ENCODE assay signal across 9 cellular contexts in genomic region chr22:30304495-30305244, GRCh38. TPM values are rescaled to one million over a fixed set of nuclear protein-coding genes. Genes with fewer than 3 reads are reported as not detected.
DNase-seq lines count a peak whose midpoint lies in the region; ATAC-seq, FAIRE-seq and TF ChIP-seq lines count a peak whose summit lies in the region.
"Had no signal": no experiment of that assay in that cellular context is flagged by ENCODE, and none has a peak within 500 bp of the region (broad histone marks: within the 10 kb centered on the region; RNA-seq: fewer than 3 reads in every experiment).

No MANE protein-coding gene starts in this region.

- POLR2A ChIA-PET in HEK293 (lab: Yijun Ruan, JAX) = no interaction called here

- H3K4me1 ChIP-seq in HEK293 (ENCODE audit: control insufficient read depth, insufficient read depth, low read length) (no peaks in the 10 kb centered on the region), astrocyte (ENCODE audit: insufficient read depth, low read length) (peaks cover 28% of the 10 kb centered on the region)

- peaks cover 49% of the 10 kb centered on the region for H3K4me1 Mint-ChIP-seq in astrocyte (ENCODE audit: low read depth, unreplicated experiment)

- H3K27ac ChIP-seq in 22Rv1 (0 out of 2 replicates have a peak overlapping the region, but pooled peaks have one; percentile 7), HEK293 (ENCODE audit: extremely low read depth, low read depth, low read length) (no peak overlapping the region), astrocyte (ENCODE audit: low read depth, low read length) (no peak overlapping the region)

- TF ChIP-seq CTCF in 22Rv1 (IDR thresholded peaks at IDR 0.05) (no peak), HEK293 (tag by site-specific recombination; IDR thresholded peaks at IDR 0.05) (no peak), astrocyte (IDR thresholded peaks at IDR 0.05; ENCODE audit: insufficient read depth, low read depth, low read length) (no peak)

- H3K36me3 Mint-ChIP-seq in astrocyte (ENCODE audit: low read depth, unreplicated experiment) = peaks cover 25% of the 10 kb centered on the region

- FAIRE-seq in astrocyte (lab: Jason Lieb, UNC) = no peak

- H3K27me3 Mint-ChIP-seq in astrocyte (ENCODE audit: low read depth, unreplicated experiment) = no peaks in the 10 kb centered on the region

- peaks cover 2% of the 10 kb centered on the region for H3K9me3 Mint-ChIP-seq in astrocyte (ENCODE audit: unreplicated experiment)

- CTCF ChIA-PET in HEK293 (lab: Yijun Ruan, JAX) = interaction anchor here (2.2 kb wide), 1 partner anchor 17 kb away, joined by 11 read pairs; no protein-coding TSS in a partner anchor

- peaks cover 96% of the 10 kb centered on the region for H4K20me1 ChIP-seq in astrocyte (ENCODE audit: insufficient read depth, low read length)

- H3K4me3 ChIP-seq in HEK293 (ENCODE audit: low read depth, low read length) = no peak overlapping the region
- H3K4me3 ChIP-seq in astrocyte (ENCODE audit: insufficient read depth, low read depth, low read length) = no peak overlapping the region

- H3K4me2 ChIP-seq in astrocyte (ENCODE audit: low read length) = no peak overlapping the region

- no peak overlapping the region for H3K4me3 Mint-ChIP-seq in astrocyte (ENCODE audit: unreplicated experiment)

- no peaks in the 10 kb centered on the region for H3K27me3 ChIP-seq in astrocyte (ENCODE audit: insufficient read depth, low read length)

- DNase-seq in astrocyte (ENCODE audit: low read depth) = peak; percentile 33
- peak; percentile 6 for DNase-seq in midbrain (lab: John Stamatoyannopoulos, UW)
- no peak for DNase-seq in NCI-H82 treated with DMSO at 0.1 percent for 48 hours (lab: John Stamatoyannopoulos, UW; ENCODE audit: unreplicated experiment)
- DNase-seq in GM19240 (ENCODE audit: insufficient read length, low spot score) = no peak
- DNase-seq: NCI-H1694 treated with DMSO at 0.1 percent for 48 hours had no signal

- H2AFZ ChIP-seq in astrocyte (ENCODE audit: low read depth, low read length) = no peak overlapping the region

- no peak overlapping the region for H3K9ac ChIP-seq in astrocyte (ENCODE audit: low read length)

- H3K27ac Mint-ChIP-seq in astrocyte (ENCODE audit: unreplicated experiment) = peak overlapping the region; percentile 5

- H3K9me3 ChIP-seq in HEK293 (ENCODE audit: control insufficient read depth, insufficient read depth, low read depth, low read length) = no peaks in the 10 kb centered on the region
- H3K9me3 ChIP-seq in astrocyte (ENCODE audit: insufficient read depth, low read depth, low read length) = no peaks in the 10 kb centered on the region

- H3K36me3 ChIP-seq in HEK293 (ENCODE audit: control insufficient read depth in 2 of 2, insufficient read depth in 1 of 2, low read length in 2 of 2) = peaks cover 0 to 41% of the 10 kb centered on the region in 2 experiments; a peak in 1 of 3 replicates
- H3K36me3 ChIP-seq in astrocyte (ENCODE audit: insufficient read depth, low read length) = peaks cover 7% of the 10 kb centered on the region

- H3K79me2 ChIP-seq in astrocyte (ENCODE audit: insufficient read depth, low read length) = peaks cover 72% of the 10 kb centered on the region

- no peak for ATAC-seq in HG03460 (IDR thresholded peaks at IDR 0.05; ENCODE audit: unreplicated experiment)
- no peak for ATAC-seq in GM19351 (IDR thresholded peaks at IDR 0.05; ENCODE audit: unreplicated experiment)

TF ChIP-seq in HEK293, 187 proteins besides CTCF, POLR2A, EP300 and RAD21:
- no peak for TF ChIP-seq ZEB2 (tag by site-specific recombination; IDR thresholded peaks at IDR 0.05)
- peak; percentile 53 for TF ChIP-seq PRDM10 (tag by site-specific recombination; IDR thresholded peaks at IDR 0.05)
- TF ChIP-seq ZNF398 (tag by site-specific recombination; IDR thresholded peaks at IDR 0.05) = no peak
- TF ChIP-seq PRDM2 (tag by site-specific recombination; IDR thresholded peaks at IDR 0.05; ENCODE audit: borderline replicate concordance) = no peak

RNA-seq across cellular contexts. Expression of gene CASTOR1, which starts 15.4 kb away (rescaled TPM):
- total RNA-seq in astrocyte = 15.2 and 16.2 TPM in 2 replicates

RNA-seq across cellular contexts. Expression of gene TBC1D10A, which starts 22.1 kb away (rescaled TPM):
- 32.7 and 33.3 TPM in 2 replicates for total RNA-seq in astrocyte

RNA-seq across cellular contexts. Expression of gene OSM, which starts 38.0 kb away (rescaled TPM):
- not detected in 2 replicates for total RNA-seq in astrocyte

RNA-seq across cellular contexts. Expression of gene SF3A1, which starts 52.0 kb away (rescaled TPM):
- total RNA-seq in astrocyte = 134 and 139 TPM in 2 replicates

RNA-seq across cellular contexts. Expression of gene CCDC157, which starts 52.1 kb away (rescaled TPM):
- total RNA-seq in astrocyte = 2.9 and 3.2 TPM in 2 replicates

Comparison
In these comparisons a context has a peak if more than half of its experiments do, and no peak if none do; other contexts are left out.
1. DNase-seq: peak in astrocyte (single experiment) and midbrain (single experiment); none in NCI-H82 treated with DMSO at 0.1 percent for 48 hours (single experiment) and GM19240 (single experiment).